In genomic region chr10:109665321-109665720, GRCh38 we compare ENCODE assay signal across 30 cellular contexts.
"Had no signal": no experiment of that assay in that cellular context is flagged by ENCODE, and none has a peak within 500 bp of the region (broad histone marks: within the 10 kb centered on the region; RNA-seq: fewer than 3 reads in every experiment).

No MANE protein-coding gene starts in this region.

- H3K36me3 ChIP-seq: adrenal gland, brain microvascular endothelial cell, esophagus squamous epithelium, WERI-Rb-1 had no signal

- H3K4me3 ChIP-seq: adrenal gland, esophagus squamous epithelium had no signal

- H3K27me3 Mint-ChIP-seq: activated B cell treated with CpG ODN at 0.5 μM for 24 hours; activated CD8-positive, alpha-beta T cell treated with anti-CD3 and anti-CD28 coated beads for 36 hours; activated naive CD8-positive, alpha-beta T cell treated with anti-CD3 and anti-CD28 coated beads for 36 hours; activated naive CD8-positive, alpha-beta T cell treated with anti-CD3 and anti-CD28 coated beads, Interleukin-2, amount 50 U/mL, for 24 hours; activated T-helper 17 cell treated with anti-CD3 and anti-CD28 coated beads, Interleukin-2, amount 50 U/mL, for 72 hours; effector memory CD8-positive, alpha-beta T cell had no signal

- H3K9me3 ChIP-seq: adrenal gland had no signal

- ATAC-seq: activated CD4-positive, CD25-positive, alpha-beta regulatory T cell treated with anti-CD3 and anti-CD28 coated beads, Interleukin-2, amount 50 U/mL, for 24 hours; activated CD8-positive, alpha-beta T cell treated with anti-CD3 and anti-CD28 coated beads for 36 hours; activated naive CD8-positive, alpha-beta T cell treated with anti-CD3 and anti-CD28 coated beads, Interleukin-2, amount 50 U/mL, for 24 hours; activated T-cell treated with anti-CD3 and anti-CD28 coated beads, Interleukin-2, amount 50 U/mL, for 4 hours; activated T-helper 17 cell treated with anti-CD3 and anti-CD28 coated beads, Interleukin-2, amount 50 U/mL, for 72 hours; effector memory CD8-positive, alpha-beta T cell had no signal

- H3K27ac Mint-ChIP-seq: activated B cell treated with CpG ODN at 0.5 μM for 24 hours; activated CD8-positive, alpha-beta T cell treated with anti-CD3 and anti-CD28 coated beads for 36 hours; activated naive CD4-positive, alpha-beta T cell treated with anti-CD3 and anti-CD28 coated beads for 36 hours; activated naive CD4-positive, alpha-beta T cell treated with anti-CD3 and anti-CD28 coated beads, Interleukin-2, amount 50 U/mL, for 24 hours; activated naive CD8-positive, alpha-beta T cell treated with anti-CD3 and anti-CD28 coated beads for 36 hours; activated naive CD8-positive, alpha-beta T cell treated with anti-CD3 and anti-CD28 coated beads, Interleukin-2, amount 50 U/mL, for 24 hours; activated T-helper 17 cell treated with anti-CD3 and anti-CD28 coated beads, Interleukin-2, amount 50 U/mL, for 72 hours; effector memory CD8-positive, alpha-beta T cell; T-helper 1 cell treated with Interleukin-12 subunit alpha and Interleukin-12 subunit beta and Interleukin-4 antibody, amounts not matched to agents 30 μg/mL and 1 μg/mL, for 36 hours; T-helper 2 cell treated with Interferon-gamma antibody and Interleukin-4, amounts not matched to agents 5 μg/mL and 100 μg/mL, for 36 hours had no signal

- H3K4me1 ChIP-seq: adrenal gland, esophagus squamous epithelium had no signal

- H3K9me3 Mint-ChIP-seq: activated B cell treated with CpG ODN at 0.5 μM for 24 hours; activated naive CD4-positive, alpha-beta T cell treated with anti-CD3 and anti-CD28 coated beads for 36 hours; activated T-helper 17 cell treated with anti-CD3 and anti-CD28 coated beads, Interleukin-2, amount 50 U/mL, for 72 hours; T-helper 1 cell treated with Interleukin-12 subunit alpha and Interleukin-12 subunit beta and Interleukin-4 antibody, amounts not matched to agents 30 μg/mL and 1 μg/mL, for 36 hours had no signal

- H3K4me3 Mint-ChIP-seq: activated B cell treated with CpG ODN at 0.5 μM for 24 hours; activated CD8-positive, alpha-beta T cell treated with anti-CD3 and anti-CD28 coated beads for 36 hours; activated naive CD4-positive, alpha-beta T cell treated with anti-CD3 and anti-CD28 coated beads for 36 hours; activated naive CD4-positive, alpha-beta T cell treated with anti-CD3 and anti-CD28 coated beads, Interleukin-2, amount 50 U/mL, for 24 hours; activated naive CD8-positive, alpha-beta T cell treated with anti-CD3 and anti-CD28 coated beads for 36 hours; activated naive CD8-positive, alpha-beta T cell treated with anti-CD3 and anti-CD28 coated beads, Interleukin-2, amount 50 U/mL, for 24 hours; activated T-cell treated with anti-CD3 and anti-CD28 coated beads, Interleukin-2, amount 50 U/mL, for 4 hours; activated T-helper 17 cell treated with anti-CD3 and anti-CD28 coated beads, Interleukin-2, amount 50 U/mL, for 72 hours; effector memory CD8-positive, alpha-beta T cell; T-helper 1 cell treated with Interleukin-12 subunit alpha and Interleukin-12 subunit beta and Interleukin-4 antibody, amounts not matched to agents 30 μg/mL and 1 μg/mL, for 36 hours; T-helper 2 cell treated with Interferon-gamma antibody and Interleukin-4, amounts not matched to agents 5 μg/mL and 100 μg/mL, for 36 hours had no signal

- H3K27ac ChIP-seq: adrenal gland, brain microvascular endothelial cell, epithelial cell of prostate, esophagus squamous epithelium, WERI-Rb-1 had no signal

- DNase-seq: activated B cell treated with CpG ODN at 0.5 μM for 24 hours; activated CD4-positive, alpha-beta T cell treated with anti-CD3 and anti-CD28 coated beads for 48 hours; activated CD4-positive, alpha-beta T cell treated with anti-CD3 and anti-CD28 coated beads, Interleukin-2, amount 50 U/mL, for 1 hour; activated CD4-positive, alpha-beta T cell treated with anti-CD3 and anti-CD28 coated beads, Interleukin-2, amount 50 U/mL, for 48 hours; activated CD8-positive, alpha-beta memory T cell treated with anti-CD3 and anti-CD28 coated beads for 24 hours; activated CD8-positive, alpha-beta T cell treated with anti-CD3 and anti-CD28 coated beads for 36 hours; activated effector memory CD4-positive, alpha-beta T cell treated with Interleukin-2 at 50 U/mL for 16 hours; activated naive CD4-positive, alpha-beta T cell treated with anti-CD3 and anti-CD28 coated beads for 36 hours; activated naive CD8-positive, alpha-beta T cell treated with anti-CD3 and anti-CD28 coated beads for 36 hours; activated naive CD8-positive, alpha-beta T cell treated with anti-CD3 and anti-CD28 coated beads, Interleukin-2, amount 50 U/mL, for 24 hours; activated T-cell treated with anti-CD3 and anti-CD28 coated beads, Interleukin-2, amount 50 U/mL, for 4 hours; adrenal gland; anterior cingulate cortex; brain microvascular endothelial cell; caudate nucleus; cortex of kidney; dermis blood vessel endothelial cell; effector CD4-positive, alpha-beta T cell; effector memory CD8-positive, alpha-beta T cell; esophagus squamous epithelium; foreskin fibroblast; head of caudate nucleus; T1000; WERI-Rb-1 had no signal

- H3K27me3 ChIP-seq: adrenal gland, brain microvascular endothelial cell, esophagus squamous epithelium had no signal

- H3K4me1 Mint-ChIP-seq: activated B cell treated with CpG ODN at 0.5 μM for 24 hours; activated naive CD4-positive, alpha-beta T cell treated with anti-CD3 and anti-CD28 coated beads, Interleukin-2, amount 50 U/mL, for 24 hours; activated naive CD8-positive, alpha-beta T cell treated with anti-CD3 and anti-CD28 coated beads for 36 hours; activated naive CD8-positive, alpha-beta T cell treated with anti-CD3 and anti-CD28 coated beads, Interleukin-2, amount 50 U/mL, for 24 hours; activated T-helper 17 cell treated with anti-CD3 and anti-CD28 coated beads, Interleukin-2, amount 50 U/mL, for 72 hours had no signal

- H3K36me3 Mint-ChIP-seq: activated naive CD4-positive, alpha-beta T cell treated with anti-CD3 and anti-CD28 coated beads, Interleukin-2, amount 50 U/mL, for 24 hours; activated naive CD8-positive, alpha-beta T cell treated with anti-CD3 and anti-CD28 coated beads for 36 hours had no signal
